In genomic region chr11:26127336-26127735, GRCh38 we compare ENCODE assay signal across 35 cellular contexts.
"Had no signal": no experiment of that assay in that cellular context is flagged by ENCODE, and none has a peak within 500 bp of the region (broad histone marks: within the 10 kb centered on the region; RNA-seq: fewer than 3 reads in every experiment).

No MANE protein-coding gene starts in this region.

- H3K9ac ChIP-seq: KMS-11 had no signal

- H3K27me3 ChIP-seq: MG63 had no signal

- H3K4me3 ChIP-seq: MG63 had no signal

- H3K27ac ChIP-seq: KMS-11 had no signal

- H3K36me3 ChIP-seq: MG63 had no signal

- DNase-seq: Karpas-422, Kasumi-1, MG63, MM.1S, MV-4-11, NCI-H1048, NCI-H1092, NCI-H1092 treated with DMSO at 0.1 percent for 48 hours, NCI-H1105, NCI-H1105 treated with DMSO at 0.1 percent for 48 hours, NCI-H1417, NCI-H1417 treated with DMSO at 0.1 percent for 48 hours, NCI-H1436, NCI-H1436 treated with DMSO at 0.1 percent for 48 hours, NCI-H146, NCI-H1694, NCI-H1694 treated with DMSO at 0.1 percent for 48 hours, NCI-H187, NCI-H187 treated with DMSO at 0.1 percent for 48 hours, NCI-H1930, NCI-H2029, NCI-H2029 treated with DMSO at 0.1 percent for 48 hours, NCI-H2081, NCI-H2081 treated with DMSO at 0.1 percent for 48 hours, NCI-H2107, NCI-H2171, NCI-H2171 treated with DMSO at 0.1 percent for 48 hours, NCI-H2227 treated with DMSO at 0.1 percent for 48 hours, NCI-H226, NCI-H345, NCI-H446, NCI-H446 treated with DMSO at 0.1 percent for 48 hours, NCI-H510A, NCI-H510A treated with DMSO at 0.1 percent for 48 hours had no signal

- H3K9me3 ChIP-seq: MG63 had no signal

- H3K4me2 ChIP-seq: KMS-11 had no signal
